In the genomic region with DNA sequence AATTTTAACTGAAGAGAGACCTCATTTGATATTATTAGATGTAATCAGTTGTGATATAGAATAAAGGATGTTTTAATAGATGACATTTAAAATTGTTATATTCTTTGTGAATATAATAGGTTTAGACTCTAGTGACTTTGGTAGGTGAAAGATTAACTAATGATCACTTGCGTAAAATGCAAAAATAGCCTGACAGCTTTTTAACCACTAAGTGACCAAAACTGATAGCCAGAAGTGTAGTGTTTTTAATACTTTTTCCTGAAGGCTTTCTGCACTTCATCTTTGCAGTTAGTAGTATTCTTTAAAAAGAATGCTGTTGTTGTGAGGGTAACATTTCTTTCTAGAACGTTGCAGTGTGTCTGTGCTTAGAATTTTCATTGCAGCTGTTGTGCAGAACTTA, we compare ENCODE assay signal across 14 cellular contexts. TPM values are rescaled to one million over a fixed set of nuclear protein-coding genes. Genes with fewer than 3 reads are reported as not detected.
A peak's percentile ranks its signal among the peaks of the same experiment; 100 is the strongest.
DNase-seq lines count a peak whose midpoint lies in the region; ATAC-seq, FAIRE-seq and TF ChIP-seq lines count a peak whose summit lies in the region.
"Had no signal": no experiment of that assay in that cellular context is flagged by ENCODE, and none has a peak within 500 bp of the region (broad histone marks: within the 10 kb centered on the region; RNA-seq: fewer than 3 reads in every experiment).

No MANE protein-coding gene starts in this region.

- H3T11ph ChIP-seq in H9 (ENCODE audit: low read length) = no peak overlapping the region

- peak in 1 of 2 experiments; percentile 20; a peak in 1 of 4 replicates for TF ChIP-seq EP300 in GM12878 (IDR thresholded peaks at IDR 0.05; ENCODE audit: borderline replicate concordance in 1 of 2, control insufficient read depth in 1 of 2, low read depth in 2 of 2, low read length in 2 of 2)

- no peak overlapping the region for H2BK20ac ChIP-seq in H9 (ENCODE audit: low read depth, low read length, poor library complexity, severe bottlenecking)

- H3K4ac ChIP-seq in H9 (ENCODE audit: low read depth, low read length) (no peak overlapping the region), mesenchymal stem cell (ENCODE audit: low read depth in 1 of 2, low read length in 2 of 2) (no peak overlapping the region)

- H3K56ac ChIP-seq in H9 (ENCODE audit: insufficient read length, low read depth, low read length) = no peak overlapping the region

- no peaks in the 10 kb centered on the region for H3K23me2 ChIP-seq in H9 (ENCODE audit: insufficient read length, low read depth, low read length, poor library complexity, severe bottlenecking)

- TF ChIP-seq CTCF in H9 (conservative IDR thresholded peaks at IDR 0.05) (no peak), GM12878 (IDR thresholded peaks at IDR 0.05 in 2 of 3, conservative IDR thresholded peaks at IDR 0.05 in 1 of 3; ENCODE audit: control insufficient read depth in 2 of 3, extremely low read depth in 1 of 3, insufficient read depth in 1 of 3, low read depth in 3 of 3, low read length in 3 of 3) (no peak), tibial artery (IDR thresholded peaks at IDR 0.05) (no peak)

- H3K4me1 ChIP-seq in BLaER1 (peaks cover 65% of the 10 kb centered on the region), H9 (ENCODE audit: insufficient read depth, low read length) (no peaks in the 10 kb centered on the region), GM12878 (ENCODE audit: control insufficient read depth, insufficient read depth, low read length) (no peaks in the 10 kb centered on the region; the same call in 1 of the 2 replicates), mesenchymal stem cell (ENCODE audit: control insufficient read depth, insufficient read depth, low read depth, low read length) (peaks cover 5% of the 10 kb centered on the region), tibial artery (peaks cover 0 to 73% (median 40%) of the 10 kb centered on the region in 4 donors)

- H3K23ac ChIP-seq in H9 (ENCODE audit: insufficient read length, low read depth, low read length) = no peak overlapping the region
- no peak overlapping the region for H3K23ac ChIP-seq in mesenchymal stem cell (ENCODE audit: low read length in 2 of 2)

- H3K9me3 ChIP-seq in BLaER1 (no peaks in the 10 kb centered on the region), H9 (ENCODE audit: control insufficient read depth, low read depth, low read length) (no peaks in the 10 kb centered on the region), GM12878 (replicated peaks; ENCODE audit: control insufficient read depth, insufficient read depth, low read length) (no peaks in the 10 kb centered on the region), mesenchymal stem cell (ENCODE audit: control insufficient read depth, low read length) (no peaks in the 10 kb centered on the region), tibial artery (no peaks in the 10 kb centered on the region)

- peak overlapping the region; percentile 30 to 42; a peak in 1 of 5 replicates for H3K4me3 Mint-ChIP-seq in H9
- H3K4me3 Mint-ChIP-seq: activated CD4-positive, alpha-beta T cell treated with anti-CD3 and anti-CD28 coated beads, Interleukin-2, amount 10 ng/mL, durations not matched to agents 7 days and 5 days had no signal

- no TSS peak for BruUV-seq in GM12878 (replicated peaks; lab: Mats Ljungman, UMichigan)

- SMC1A ChIA-PET in GM12878 (lab: Charles Lee; ENCODE audit: uncharacterized antibody, unreplicated experiment) = interaction anchor here (0.9 to 2.7 kb wide), 10 partner anchors 8 to 191 kb away, joined by 3 to 11 read pairs (median 3); no protein-coding TSS in a partner anchor

- H4K5ac ChIP-seq in H9 (ENCODE audit: insufficient read length, low read depth, low read length) = no peak overlapping the region

- H3K9ac ChIP-seq in BLaER1 (no peak overlapping the region), H9 (ENCODE audit: extremely low read depth, insufficient read length, low read length) (no peak overlapping the region), GM12878 (ENCODE audit: control insufficient read depth, insufficient read depth, low read length) (no peak overlapping the region; the same call in 1 of the 2 replicates), mesenchymal stem cell (ENCODE audit: low read length) (peak overlapping the region; percentile 99)

- H3K36me3 Mint-ChIP-seq in H9 (ENCODE audit: insufficient read depth in 1 of 3, low read depth in 3 of 3) = peaks cover 29 to 62% (median 46%) of the 10 kb centered on the region in 3 experiments

- H3K9me3 Mint-ChIP-seq in H9 = peaks cover 5 to 6% of the 10 kb centered on the region in 2 experiments; a peak in 4 of 5 replicates
- H3K9me3 Mint-ChIP-seq: activated CD4-positive, alpha-beta T cell treated with anti-CD3 and anti-CD28 coated beads, Interleukin-2, amount 10 ng/mL, durations not matched to agents 7 days and 5 days had no signal

- no peak overlapping the region for H2BK5ac ChIP-seq in H9 (ENCODE audit: insufficient read length, low read length)
- no peak overlapping the region for H2BK5ac ChIP-seq in mesenchymal stem cell (ENCODE audit: low read depth, low read length, poor library complexity, severe bottlenecking)

- H3K79me1 ChIP-seq in H9 (ENCODE audit: insufficient read depth, low read depth, low read length, poor library complexity, severe bottlenecking) = no peaks in the 10 kb centered on the region
- no peaks in the 10 kb centered on the region for H3K79me1 ChIP-seq in mesenchymal stem cell (replicated peaks; ENCODE audit: low read length, poor library complexity, severe bottlenecking)

- no peak for TF ChIP-seq RAD21 in GM12878 (IDR thresholded peaks at IDR 0.05; ENCODE audit: insufficient read depth, low read depth, low read length)

- H3K4me2 ChIP-seq in BLaER1 (peak overlapping the region; percentile 78; the same call in 1 of the 2 replicates), H9 (ENCODE audit: insufficient read depth, insufficient read length, low read length) (no peak overlapping the region), GM12878 (ENCODE audit: control insufficient read depth, insufficient read depth) (peak overlapping the region; percentile 64), mesenchymal stem cell (ENCODE audit: low read length, poor library complexity, severe bottlenecking) (no peak overlapping the region)

- no peak for FAIRE-seq in GM12878 (lab: Jason Lieb, UNC)

- intact Hi-C loops in GM12878 (cut with micrococcal nuclease; ENCODE audit: unreplicated experiment) = loop anchor here (10.0 kb wide), 1 partner anchor 672 kb away; no protein-coding TSS in a partner anchor
- intact Hi-C loops in tibial artery (cut with DNase I; ENCODE audit: low total_unique reads) = loop anchor here (10.0 kb wide), 1 partner anchor 298 kb away; a partner anchor contains a TSS

- H2BK12ac ChIP-seq in H9 (ENCODE audit: insufficient read length, low read depth, low read length) (no peak overlapping the region), mesenchymal stem cell (ENCODE audit: low read length in 2 of 2) (no peak overlapping the region)

- CTCF ChIA-PET in GM12878 (lab: Yijun Ruan, JAX) = interaction anchor here (1.0 to 1.3 kb wide), 2 partner anchors 12 to 309 kb away, joined by 3 read pairs; no protein-coding TSS in a partner anchor

- H3K14ac ChIP-seq in H9 (ENCODE audit: insufficient read depth, low read length) (no peak overlapping the region), mesenchymal stem cell (ENCODE audit: low read length in 2 of 2) (no peak overlapping the region)

- no peak overlapping the region for H4K91ac ChIP-seq in H9 (ENCODE audit: insufficient read length, low read depth, low read length)
- no peak overlapping the region for H4K91ac ChIP-seq in mesenchymal stem cell (ENCODE audit: low read length)

- RAD21 ChIA-PET in GM12878 (lab: Charles Lee; ENCODE audit: unreplicated experiment) = interaction anchor here (0.7 to 1.2 kb wide), 4 partner anchors 11 to 49 kb away, joined by 3 to 8 read pairs (median 4); a partner anchor contains a TSS

- in situ Hi-C loops in GM12878 (cut with MboI) = no loop called here

- H2BK15ac ChIP-seq in H9 (ENCODE audit: low read depth, low read length) = no peak overlapping the region
- no peak overlapping the region for H2BK15ac ChIP-seq in mesenchymal stem cell (ENCODE audit: low read depth, poor library complexity, severe bottlenecking)

- H3K27ac Mint-ChIP-seq in H9 = no peak overlapping the region
- H3K27ac Mint-ChIP-seq: activated CD4-positive, alpha-beta T cell treated with anti-CD3 and anti-CD28 coated beads, Interleukin-2, amount 10 ng/mL, durations not matched to agents 7 days and 5 days; T-helper 17 cell had no signal

- H2AK5ac ChIP-seq in H9 (ENCODE audit: insufficient read length, low read length) = no peak overlapping the region
- H2AK5ac ChIP-seq in mesenchymal stem cell (ENCODE audit: low read length, severe bottlenecking) = no peak overlapping the region

- H2AFZ ChIP-seq in H9 (ENCODE audit: low read length) (no peak overlapping the region), GM12878 (ENCODE audit: control insufficient read depth, low read depth, low read length) (no peak overlapping the region), mesenchymal stem cell (ENCODE audit: low read depth, low read length) (no peak overlapping the region)

- H3K27me3 ChIP-seq in BLaER1 (no peaks in the 10 kb centered on the region), H9 (ENCODE audit: insufficient read depth, low read length) (no peaks in the 10 kb centered on the region), GM12878 (replicated peaks in 1 of 2; ENCODE audit: control insufficient read depth in 2 of 2, insufficient read depth in 2 of 2, low read length in 1 of 2) (no peaks in the 10 kb centered on the region), mesenchymal stem cell (ENCODE audit: control insufficient read depth in 1 of 2, insufficient read depth in 1 of 2, low read length in 2 of 2) (no peaks in the 10 kb centered on the region), tibial artery (no peaks in the 10 kb centered on the region)

- ATAC-seq in GM12878 = no peak
- ATAC-seq: esophagus mucosa, T-helper 17 cell had no signal

- peaks cover 24 to 38% of the 10 kb centered on the region in 2 experiments for H3K4me1 Mint-ChIP-seq in H9

- H3K4me3 ChIP-seq in BLaER1 (no peak overlapping the region), GM12878 (peak overlapping the region; percentile 61; the same call in 1 of the 2 replicates), mesenchymal stem cell (ENCODE audit: insufficient read depth in 1 of 2, low read depth in 1 of 2, low read length in 2 of 2) (peak overlapping the region in 1 of 2 experiments; percentile 10), tibial artery (no peak overlapping the region)

- H2BK120ac ChIP-seq in H9 (ENCODE audit: low read depth, low read length, poor library complexity, severe bottlenecking) (no peak overlapping the region), mesenchymal stem cell (ENCODE audit: low read depth, low read length) (no peak overlapping the region)

- no CpG with 5 or more reads among the region's 2 CpGs for WGBS in H9 (ENCODE audit: extremely low coverage, insufficient read length, low lambda C conversion rate)
- 0% methylated on average over 2 of the region's 2 CpGs for WGBS in GM12878 (ENCODE audit: insufficient coverage, insufficient replicate concordance, low lambda C conversion rate, missing lambda C conversion rate)
- WGBS in mesenchymal stem cell = 92% methylated on average over 2 of the region's 2 CpGs

- POLR2A ChIA-PET in GM12878 (lab: Charles Lee) = no interaction called here

- H4K20me1 ChIP-seq in BLaER1 = peaks cover 83% of the 10 kb centered on the region
- H4K20me1 ChIP-seq in H9 (ENCODE audit: control insufficient read depth, insufficient read depth, insufficient read length) = no peaks in the 10 kb centered on the region
- H4K20me1 ChIP-seq in GM12878 (ENCODE audit: control insufficient read depth, insufficient read depth) = no peaks in the 10 kb centered on the region; the same call in 1 of the 2 replicates

- peaks cover 75% of the 10 kb centered on the region for H3K79me2 ChIP-seq in H9 (ENCODE audit: insufficient read depth, low read length)
- H3K79me2 ChIP-seq in GM12878 (ENCODE audit: control insufficient read depth, insufficient read depth, low read length) = peaks cover 93% of the 10 kb centered on the region

- no peaks in the 10 kb centered on the region; the same call in 1 of the 2 replicates for H3K27me3 Mint-ChIP-seq in H9 (ENCODE audit: low read depth)
- H3K27me3 Mint-ChIP-seq: activated CD4-positive, alpha-beta T cell treated with anti-CD3 and anti-CD28 coated beads, Interleukin-2, amount 10 ng/mL, durations not matched to agents 7 days and 5 days; T-helper 17 cell had no signal

- no peak for DNase-seq in H9
- DNase-seq in GM12878 (ENCODE audit: low read depth, low spot score) = no peak
- DNase-seq in mesenchymal stem cell = no peak
- no peak for DNase-seq in EL
- DNase-seq in stimulated activated CD4-positive, alpha-beta T cell treated with anti-CD3 and anti-CD28 coated beads, Interleukin-4, amount 100 ng/mL, for 4 hours = no peak
- DNase-seq in tibial artery = no peak
- no peak for DNase-seq in NCI-H526 treated with DMSO at 0.1 percent for 48 hours (lab: John Stamatoyannopoulos, UW)
- DNase-seq: activated CD4-positive, alpha-beta T cell treated with anti-CD3 and anti-CD28 coated beads, Interleukin-2, amount 10 ng/mL, durations not matched to agents 7 days and 5 days; caudate nucleus; H7; MV-4-11; T-helper 17 cell had no signal

- H3K18ac ChIP-seq in H9 (ENCODE audit: insufficient read length, low read depth, low read length) = no peak overlapping the region
- no peak overlapping the region for H3K18ac ChIP-seq in mesenchymal stem cell (ENCODE audit: low read depth in 1 of 2, low read length in 2 of 2)

- no peak overlapping the region for H4K8ac ChIP-seq in H9 (replicated peaks; ENCODE audit: insufficient read length, low read depth, low read length)
- no peak overlapping the region for H4K8ac ChIP-seq in mesenchymal stem cell (ENCODE audit: low read length)

- TF ChIP-seq POLR2A in GM12878 (IDR thresholded peaks at IDR 0.05; ENCODE audit: low read depth, low read length) = no peak

- peaks cover 73% of the 10 kb centered on the region for H3K36me3 ChIP-seq in BLaER1
- H3K36me3 ChIP-seq in GM12878 (ENCODE audit: control insufficient read depth in 2 of 2, insufficient read depth in 2 of 2, low read length in 1 of 2) = peaks cover 3 to 6% of the 10 kb centered on the region in 2 experiments
- peaks cover 10 to 57% of the 10 kb centered on the region in 2 experiments for H3K36me3 ChIP-seq in mesenchymal stem cell (ENCODE audit: control insufficient read depth in 1 of 2, insufficient read depth in 2 of 2, low read depth in 1 of 2, low read length in 2 of 2)
- peaks cover 0 to 21% (median 7%) of the 10 kb centered on the region in 3 donors for H3K36me3 ChIP-seq in tibial artery

- H3K27ac ChIP-seq in BLaER1 (no peak overlapping the region), H9 (ENCODE audit: insufficient read length, low read depth, low read length) (no peak overlapping the region), GM12878 (ENCODE audit: control insufficient read depth, insufficient read depth) (no peak overlapping the region), mesenchymal stem cell (ENCODE audit: low read length, poor library complexity, severe bottlenecking) (no peak overlapping the region), tibial artery (no peak overlapping the region)

RNA-seq across cellular contexts. Expression of a gene that starts 5.1 kb away (rescaled TPM):
- total RNA-seq in H9 (2021) = 281 and 301 TPM in 2 replicates
- total RNA-seq in GM12878 (2013; cell fraction: nucleolus; rRNA removed) = 231 and 249 TPM in 2 replicates
- 187 and 189 TPM in 2 replicates for total RNA-seq in GM12878 (2014; rRNA removed)
- total RNA-seq in GM12878 (2014; rRNA removed; fragmentation: Illumina TruSeq; extraction: Trizol) = 205 and 207 TPM in 2 replicates
- total RNA-seq in GM12878 (2021) = 224 and 228 TPM in 2 replicates
- 68.7 TPM for polyA plus RNA-seq in GM12878 (2011; ENCODE audit: low read depth)
- polyA plus RNA-seq in GM12878 (2011; rRNA removed) = 199 and 225 TPM in 2 replicates
- polyA plus RNA-seq in GM12878 (2011; cell fraction: cytosol; rRNA removed) = 185 and 199 TPM in 2 replicates
- polyA plus RNA-seq in GM12878 (2011; cell fraction: nucleus; rRNA removed) = 116 and 139 TPM in 2 replicates
- 87.9 and 112 TPM in 2 replicates for polyA plus RNA-seq in GM12878 (2012)
- 222 and 255 TPM in 2 replicates for polyA plus RNA-seq in GM12878 (2014; fragmentation: Illumina TruSeq; extraction: Trizol)
- 10 to 100 TPM; 50.4 to 51.8 TPM for polyA plus RNA-seq in GM12878 (2014; fragmentation: Nextera tagmentation; extraction: Ambion mirVana)
- 174 and 210 TPM in 2 replicates for polyA plus RNA-seq in GM12878 (2014; rRNA removed)
- 100 to 1,000 TPM; 184 to 195 TPM for polyA plus RNA-seq in GM12878 (2016; fragmentation: Nextera tagmentation; extraction: Ambion mirVana)
- 351 and 411 TPM in 2 replicates for polyA minus RNA-seq in GM12878 (2011; rRNA and poly(A)+ RNA removed)
- 105 and 131 TPM in 2 replicates for polyA minus RNA-seq in GM12878 (2011; cell fraction: cytosol; rRNA and poly(A)+ RNA removed)
- 78.6 and 134 TPM in 2 replicates for polyA minus RNA-seq in GM12878 (2011; cell fraction: nucleus; rRNA and poly(A)+ RNA removed)
- polyA plus RNA-seq in mesenchymal stem cell (2013, experiment 1 of 2) = 155 TPM
- 154 TPM for polyA plus RNA-seq in mesenchymal stem cell (2013, experiment 2 of 2)

RNA-seq across cellular contexts. Expression of a gene that starts 48.8 kb away (rescaled TPM):
- 99.3 and 103 TPM in 2 replicates for total RNA-seq in H9 (2021)
- total RNA-seq in GM12878 (2013; cell fraction: nucleolus; rRNA removed) = 84.6 and 91.9 TPM in 2 replicates
- total RNA-seq in GM12878 (2014; rRNA removed) = 45.2 and 52.2 TPM in 2 replicates
- 57.3 and 59.3 TPM in 2 replicates for total RNA-seq in GM12878 (2014; rRNA removed; fragmentation: Illumina TruSeq; extraction: Trizol)
- 92.3 and 93.8 TPM in 2 replicates for total RNA-seq in GM12878 (2021)
- polyA plus RNA-seq in GM12878 (2011; ENCODE audit: low read depth) = 39.1 TPM
- polyA plus RNA-seq in GM12878 (2011; rRNA removed) = 66.9 and 82.8 TPM in 2 replicates
- polyA plus RNA-seq in GM12878 (2011; cell fraction: cytosol; rRNA removed) = 78.5 and 82.7 TPM in 2 replicates
- 90.3 and 97.2 TPM in 2 replicates for polyA plus RNA-seq in GM12878 (2011; cell fraction: nucleus; rRNA removed)
- polyA plus RNA-seq in GM12878 (2012) = 46.2 and 56.8 TPM in 2 replicates
- polyA plus RNA-seq in GM12878 (2014; fragmentation: Illumina TruSeq; extraction: Trizol) = 72.0 and 73.0 TPM in 2 replicates
- polyA plus RNA-seq in GM12878 (2014; fragmentation: Nextera tagmentation; extraction: Ambion mirVana) = 10 to 100 TPM; 45.1 to 72.5 TPM
- 59.2 and 63.0 TPM in 2 replicates for polyA plus RNA-seq in GM12878 (2014; rRNA removed)
- polyA plus RNA-seq in GM12878 (2016; fragmentation: Nextera tagmentation; extraction: Ambion mirVana) = 10 to 100 TPM; 92.5 to 95.5 TPM
- polyA minus RNA-seq in GM12878 (2011; rRNA and poly(A)+ RNA removed) = 101 and 114 TPM in 2 replicates
- 44.4 and 58.6 TPM in 2 replicates for polyA minus RNA-seq in GM12878 (2011; cell fraction: cytosol; rRNA and poly(A)+ RNA removed)
- polyA minus RNA-seq in GM12878 (2011; cell fraction: nucleus; rRNA and poly(A)+ RNA removed) = 44.4 and 74.2 TPM in 2 replicates
- 17.5 TPM for polyA plus RNA-seq in mesenchymal stem cell (2013, experiment 1 of 2)
- polyA plus RNA-seq in mesenchymal stem cell (2013, experiment 2 of 2) = 14.3 TPM

Comparison
In these comparisons a context has a peak if more than half of its experiments do, and no peak if none do; other contexts are left out.
1. H3K4me2 ChIP-seq: peak in BLaER1 (single experiment) and GM12878 (single experiment); none in H9 (single experiment) and mesenchymal stem cell (single experiment).